ENCODE assay signal across 12 cellular contexts in genomic region chr11:112050721-112051120, GRCh38. TPM values are rescaled to one million over a fixed set of nuclear protein-coding genes. Genes with fewer than 3 reads are reported as not detected.
DNase-seq lines count a peak whose midpoint lies in the region; ATAC-seq, FAIRE-seq and TF ChIP-seq lines count a peak whose summit lies in the region.
"Had no signal": no experiment of that assay in that cellular context is flagged by ENCODE, and none has a peak within 500 bp of the region (broad histone marks: within the 10 kb centered on the region; RNA-seq: fewer than 3 reads in every experiment).

No MANE protein-coding gene starts in this region.

- H3K4me1 ChIP-seq in psoas muscle (no peaks in the 10 kb centered on the region), adrenal gland (replicated peaks in 1 of 2) (no peaks in the 10 kb centered on the region), mesenchymal stem cell (ENCODE audit: control insufficient read depth, insufficient read depth, low read depth, low read length) (no peaks in the 10 kb centered on the region)

- no peak overlapping the region for H3K27ac Mint-ChIP-seq in T-helper 2 cell treated with Interferon-gamma antibody and Interleukin-4, amounts not matched to agents 5 μg/mL and 100 μg/mL, for 36 hours

- TF ChIP-seq CTCF in D721Med (IDR thresholded peaks at IDR 0.05; ENCODE audit: insufficient read depth, missing control alignments), result no peak
- no peak for TF ChIP-seq CTCF in psoas muscle (IDR thresholded peaks at IDR 0.05)
- TF ChIP-seq CTCF in adrenal gland (IDR thresholded peaks at IDR 0.05), result no peak

- FAIRE-seq in D721Med (lab: Jason Lieb, UNC), result peak; percentile 61
- peak; percentile 82 for FAIRE-seq in GM19239 (lab: Jason Lieb, UNC)

- H3K23ac ChIP-seq in mesenchymal stem cell (ENCODE audit: low read length in 2 of 2), result no peak overlapping the region

- no peak overlapping the region for H2AK5ac ChIP-seq in mesenchymal stem cell (ENCODE audit: low read length, severe bottlenecking)

- H3K27me3 ChIP-seq in psoas muscle (ENCODE audit: insufficient read depth in 3 of 3, low read length in 2 of 3) (no peaks in the 10 kb centered on the region), adrenal gland (no peaks in the 10 kb centered on the region), mesenchymal stem cell (ENCODE audit: control insufficient read depth in 1 of 2, insufficient read depth in 1 of 2, low read length in 2 of 2) (no peaks in the 10 kb centered on the region)

- DNase-seq in D721Med (ENCODE audit: insufficient read length, low spot score), result no peak
- no peak for DNase-seq in GM19239 (ENCODE audit: insufficient read length, low spot score)
- no peak for DNase-seq in psoas muscle
- DNase-seq in adrenal gland, result no peak
- no peak for DNase-seq in mesenchymal stem cell
- DNase-seq in T-helper 2 cell treated with Interferon-gamma antibody and Interleukin-4, amounts not matched to agents 5 μg/mL and 100 μg/mL, for 36 hours (ENCODE audit: low spot score), result no peak
- DNase-seq: NCI-H2171 treated with DMSO at 0.1 percent for 48 hours; SHP77 treated with DMSO at 0.1 percent for 48 hours; stimulated activated CD4-positive, alpha-beta T cell treated with anti-CD3 and anti-CD28 coated beads, Interleukin-12 subunit alpha, Interleukin-12 subunit beta, amount 100 ng/mL, for 4 hours; stimulated activated naive CD4-positive, alpha-beta T cell had no signal

- H3K4me3 ChIP-seq in psoas muscle (no peak overlapping the region), adrenal gland (no peak overlapping the region), mesenchymal stem cell (ENCODE audit: insufficient read depth in 1 of 2, low read depth in 1 of 2, low read length in 2 of 2) (no peak overlapping the region)

- H3K79me1 ChIP-seq in mesenchymal stem cell (replicated peaks; ENCODE audit: low read length, poor library complexity, severe bottlenecking), result peaks cover 4% of the 10 kb centered on the region

- H3K4me2 ChIP-seq in mesenchymal stem cell (ENCODE audit: low read length, poor library complexity, severe bottlenecking), result no peak overlapping the region

- H2BK15ac ChIP-seq in mesenchymal stem cell (ENCODE audit: low read depth, poor library complexity, severe bottlenecking), result no peak overlapping the region

- H2BK120ac ChIP-seq in mesenchymal stem cell (ENCODE audit: low read depth, low read length), result no peak overlapping the region

- H2BK5ac ChIP-seq in mesenchymal stem cell (ENCODE audit: low read depth, low read length, poor library complexity, severe bottlenecking), result no peak overlapping the region

- H2BK12ac ChIP-seq in mesenchymal stem cell (ENCODE audit: low read length in 2 of 2), result no peak overlapping the region

- no peaks in the 10 kb centered on the region for H3K9me3 ChIP-seq in psoas muscle
- H3K9me3 ChIP-seq in adrenal gland (replicated peaks in 1 of 3), result no peaks in the 10 kb centered on the region
- H3K9me3 ChIP-seq in mesenchymal stem cell (ENCODE audit: control insufficient read depth, low read length), result no peaks in the 10 kb centered on the region

- H3K36me3 ChIP-seq in psoas muscle (ENCODE audit: insufficient read depth in 1 of 2, low read depth in 1 of 2), result peaks cover 6 to 96% of the 10 kb centered on the region in 2 donors
- peaks cover 0 to 42% of the 10 kb centered on the region in 2 donors for H3K36me3 ChIP-seq in adrenal gland (replicated peaks in 1 of 2)
- peaks cover 12 to 80% of the 10 kb centered on the region in 2 experiments for H3K36me3 ChIP-seq in mesenchymal stem cell (ENCODE audit: control insufficient read depth in 1 of 2, insufficient read depth in 2 of 2, low read depth in 1 of 2, low read length in 2 of 2)

- TF ChIP-seq POLR2A in adrenal gland (IDR thresholded peaks at IDR 0.05), result no peak

- H3K4ac ChIP-seq in mesenchymal stem cell (ENCODE audit: low read depth in 1 of 2, low read length in 2 of 2), result no peak overlapping the region

- no peak overlapping the region for H3K18ac ChIP-seq in mesenchymal stem cell (ENCODE audit: low read depth in 1 of 2, low read length in 2 of 2)

- no peak overlapping the region for H2AFZ ChIP-seq in mesenchymal stem cell (ENCODE audit: low read depth, low read length)

- H3K4me1 Mint-ChIP-seq in T-helper 2 cell treated with Interferon-gamma antibody and Interleukin-4, amounts not matched to agents 5 μg/mL and 100 μg/mL, for 36 hours (ENCODE audit: low read depth), result peaks cover 10% of the 10 kb centered on the region

- H3K9me3 Mint-ChIP-seq in T-helper 2 cell treated with Interferon-gamma antibody and Interleukin-4, amounts not matched to agents 5 μg/mL and 100 μg/mL, for 36 hours, result no peaks in the 10 kb centered on the region

- H4K91ac ChIP-seq in mesenchymal stem cell (ENCODE audit: low read length), result no peak overlapping the region

- no peak overlapping the region for H3K9ac ChIP-seq in mesenchymal stem cell (ENCODE audit: low read length)

- WGBS in psoas muscle, 3 donors, result 87 to 88% (median 88%) methylated on average over 3 of the region's 3 CpGs
- 72 to 86% (median 82%) methylated on average over 3 of the region's 3 CpGs for WGBS in adrenal gland, 4 donors
- WGBS in mesenchymal stem cell, result 100% methylated on average over 2 of the region's 3 CpGs

- ATAC-seq in HG02763 (IDR thresholded peaks at IDR 0.05; ENCODE audit: unreplicated experiment) (peak; percentile 83), HG03520 (IDR thresholded peaks at IDR 0.05; ENCODE audit: unreplicated experiment) (peak; percentile 69), psoas muscle (no peak)

- H3K27me3 Mint-ChIP-seq in T-helper 2 cell treated with Interferon-gamma antibody and Interleukin-4, amounts not matched to agents 5 μg/mL and 100 μg/mL, for 36 hours (ENCODE audit: low read depth), result no peaks in the 10 kb centered on the region

- intact Hi-C loops in psoas muscle (cut with DNase I), result no loop called here
- intact Hi-C loops in adrenal gland (cut with DNase I), result no loop called here

- no peak overlapping the region for H3K14ac ChIP-seq in mesenchymal stem cell (ENCODE audit: low read length in 2 of 2)

- no peak overlapping the region for H4K8ac ChIP-seq in mesenchymal stem cell (ENCODE audit: low read length)

- H3K4me3 Mint-ChIP-seq in T-helper 2 cell treated with Interferon-gamma antibody and Interleukin-4, amounts not matched to agents 5 μg/mL and 100 μg/mL, for 36 hours, result no peak overlapping the region

- H3K36me3 Mint-ChIP-seq in T-helper 2 cell treated with Interferon-gamma antibody and Interleukin-4, amounts not matched to agents 5 μg/mL and 100 μg/mL, for 36 hours (ENCODE audit: low read depth), result peaks cover 64% of the 10 kb centered on the region

- no peak overlapping the region for H3K27ac ChIP-seq in psoas muscle
- H3K27ac ChIP-seq in adrenal gland, result no peak overlapping the region
- H3K27ac ChIP-seq in mesenchymal stem cell (ENCODE audit: low read length, poor library complexity, severe bottlenecking), result no peak overlapping the region

RNA-seq across cellular contexts. Expression of gene PIH1D2, which starts 23.1 kb away (rescaled TPM):
- total RNA-seq in psoas muscle (1 to 10 TPM in 2 of 4 donors, under 1 TPM in 2; 0.49 to 1.3 (median 0.97) TPM), adrenal gland (1 to 10 TPM in 7 of 8 donors, under 1 TPM in 1; 0.91 to 3.7 (median 2.2) TPM)
- polyA plus RNA-seq in psoas muscle (1 to 10 TPM; 1.2 to 3.0 (median 1.8) TPM), adrenal gland (1 to 10 TPM; 2.1 to 3.3 (median 2.2) TPM)
- 1.1 TPM for polyA plus RNA-seq in mesenchymal stem cell (2013, experiment 1 of 2)
- 1.9 TPM for polyA plus RNA-seq in mesenchymal stem cell (2013, experiment 2 of 2)

RNA-seq across cellular contexts. Expression of gene NKAPD1, which starts 23.4 kb away (rescaled TPM):
- total RNA-seq in psoas muscle (10 to 100 TPM in 2 of 4 donors, 1 to 10 TPM in 2; 9.3 to 13.8 (median 10.8) TPM), adrenal gland (10 to 100 TPM in 7 of 8 donors, 1 to 10 TPM in 1; 9.8 to 40.5 (median 16.5) TPM)
- polyA plus RNA-seq in psoas muscle (10 to 100 TPM in 1 of 3 donors, 1 to 10 TPM in 2; 8.5 to 21.6 (median 9.0) TPM), adrenal gland (10 to 100 TPM in 2 of 3 donors, 1 to 10 TPM in 1; 9.8 to 34.5 (median 10.3) TPM)
- polyA plus RNA-seq in mesenchymal stem cell (2013, experiment 1 of 2), result 51.1 TPM
- 52.5 TPM for polyA plus RNA-seq in mesenchymal stem cell (2013, experiment 2 of 2)

RNA-seq across cellular contexts. Expression of gene DLAT, which starts 25.5 kb away (rescaled TPM):
- total RNA-seq in psoas muscle (100 to 1,000 TPM in 1 of 4 donors, 10 to 100 TPM in 3; 61.2 to 167 (median 87.7) TPM), adrenal gland (10 to 100 TPM; 18.9 to 46.4 (median 28.6) TPM)
- polyA plus RNA-seq in psoas muscle (10 to 100 TPM; 49.8 to 96.8 (median 56.7) TPM), adrenal gland (10 to 100 TPM in 1 of 3 donors, 1 to 10 TPM in 2; 7.6 to 75.3 (median 8.1) TPM)
- 25.9 TPM for polyA plus RNA-seq in mesenchymal stem cell (2013, experiment 1 of 2)
- polyA plus RNA-seq in mesenchymal stem cell (2013, experiment 2 of 2), result 25.7 TPM

RNA-seq across cellular contexts. Expression of gene TIMM8B, which starts 35.8 kb away (rescaled TPM):
- 100 to 1,000 TPM in 1 of 4 donors, 10 to 100 TPM in 3; 86.6 to 105 (median 90.6) TPM for total RNA-seq in psoas muscle
- polyA plus RNA-seq in psoas muscle, result 100 to 1,000 TPM in 2 of 3 donors, 10 to 100 TPM in 1; 84.3 to 152 (median 120) TPM
- total RNA-seq in adrenal gland, result 100 to 1,000 TPM in 1 of 8 donors, 10 to 100 TPM in 7; 23.8 to 105 (median 65.4) TPM
- polyA plus RNA-seq in adrenal gland, result 100 to 1,000 TPM in 2 of 3 donors, 10 to 100 TPM in 1; 77.8 to 145 (median 117) TPM
- polyA plus RNA-seq in mesenchymal stem cell (2013, experiment 1 of 2), result 139 TPM
- polyA plus RNA-seq in mesenchymal stem cell (2013, experiment 2 of 2), result 138 TPM

RNA-seq across cellular contexts. Expression of gene SDHD, which starts 36.0 kb away (rescaled TPM):
- total RNA-seq in psoas muscle (100 to 1,000 TPM; 168 to 264 (median 192) TPM), adrenal gland (100 to 1,000 TPM in 7 of 8 donors, 10 to 100 TPM in 1; 66.8 to 149 (median 119) TPM)
- polyA plus RNA-seq in psoas muscle (100 to 1,000 TPM; 219 to 256 (median 234) TPM), adrenal gland (100 to 1,000 TPM in 1 of 3 donors, 10 to 100 TPM in 2; 47.6 to 128 (median 65.0) TPM)
- polyA plus RNA-seq in mesenchymal stem cell (2013, experiment 1 of 2), result 59.5 TPM
- polyA plus RNA-seq in mesenchymal stem cell (2013, experiment 2 of 2), result 62.1 TPM

Comparison
In these comparisons a context has a peak if more than half of its experiments do, and no peak if none do; other contexts are left out.
1. ATAC-seq: peak in HG02763 (single experiment) and HG03520 (single experiment); none in psoas muscle (0 of 4).